In the genomic region with DNA sequence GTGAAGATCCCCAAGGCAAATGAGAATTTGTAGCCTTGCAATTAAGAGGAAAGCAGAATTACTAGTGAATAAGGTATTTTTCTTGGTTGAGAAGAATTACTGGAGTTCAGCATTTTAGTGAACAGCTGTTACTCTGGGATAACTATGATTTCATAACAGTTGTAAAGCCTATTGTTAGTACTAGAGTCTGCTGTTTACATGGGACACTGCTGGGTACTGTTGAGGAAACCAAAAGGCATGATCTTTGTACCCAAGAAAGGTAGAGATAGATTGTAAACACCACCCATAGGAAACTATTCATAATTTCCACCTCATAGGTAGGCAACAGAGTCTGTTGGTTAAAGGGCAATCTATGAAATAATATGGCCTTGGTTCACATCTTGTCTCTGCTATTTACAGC, we compare ENCODE assay signal across 1 cellular context.
TF ChIP-seq lines count a peak whose summit lies in the region.

No MANE protein-coding gene starts in this region.

TF ChIP-seq in HepG2, 621 proteins besides CTCF, POLR2A, EP300 and RAD21 (continued from another document and continues in another):
- TF ChIP-seq, protein P1, sequence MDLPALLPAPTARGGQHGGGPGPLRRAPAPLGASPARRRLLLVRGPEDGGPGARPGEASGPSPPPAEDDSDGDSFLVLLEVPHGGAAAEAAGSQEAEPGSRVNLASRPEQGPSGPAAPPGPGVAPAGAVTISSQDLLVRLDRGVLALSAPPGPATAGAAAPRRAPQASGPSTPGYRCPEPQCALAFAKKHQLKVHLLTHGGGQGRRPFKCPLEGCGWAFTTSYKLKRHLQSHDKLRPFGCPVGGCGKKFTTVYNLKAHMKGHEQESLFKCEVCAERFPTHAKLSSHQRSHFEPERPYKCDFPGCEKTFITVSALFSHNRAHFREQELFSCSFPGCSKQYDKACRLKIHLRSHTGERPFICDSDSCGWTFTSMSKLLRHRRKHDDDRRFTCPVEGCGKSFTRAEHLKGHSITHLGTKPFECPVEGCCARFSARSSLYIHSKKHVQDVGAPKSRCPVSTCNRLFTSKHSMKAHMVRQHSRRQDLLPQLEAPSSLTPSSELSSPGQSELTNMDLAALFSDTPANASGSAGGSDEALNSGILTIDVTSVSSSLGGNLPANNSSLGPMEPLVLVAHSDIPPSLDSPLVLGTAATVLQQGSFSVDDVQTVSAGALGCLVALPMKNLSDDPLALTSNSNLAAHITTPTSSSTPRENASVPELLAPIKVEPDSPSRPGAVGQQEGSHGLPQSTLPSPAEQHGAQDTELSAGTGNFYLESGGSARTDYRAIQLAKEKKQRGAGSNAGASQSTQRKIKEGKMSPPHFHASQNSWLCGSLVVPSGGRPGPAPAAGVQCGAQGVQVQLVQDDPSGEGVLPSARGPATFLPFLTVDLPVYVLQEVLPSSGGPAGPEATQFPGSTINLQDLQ (CRISPR knock-in tag; IDR thresholded peaks at IDR 0.05) = no peak
- TF ChIP-seq KLF6 (CRISPR knock-in tag; IDR thresholded peaks at IDR 0.05) (no peak), PAX8 (CRISPR knock-in tag; IDR thresholded peaks at IDR 0.05; ENCODE audit: borderline replicate concordance) (no peak), ZNF12 (CRISPR knock-in tag; IDR thresholded peaks at IDR 0.05) (no peak), ISL2 (CRISPR knock-in tag; IDR thresholded peaks at IDR 0.05) (0 out of 2 replicates have a peak, but pooled peaks have one; percentile 40), MIER3 (CRISPR knock-in tag; IDR thresholded peaks at IDR 0.05; ENCODE audit: borderline replicate concordance) (peak; percentile 45; the same call in 1 of the 2 replicates), MIER2 (CRISPR knock-in tag; IDR thresholded peaks at IDR 0.05) (no peak), ZMYM4 (CRISPR knock-in tag; IDR thresholded peaks at IDR 0.05) (peak; percentile 35; the same call in 1 of the 2 replicates), ZNF335 (CRISPR knock-in tag; IDR thresholded peaks at IDR 0.05) (no peak), FOXJ3 (CRISPR knock-in tag; IDR thresholded peaks at IDR 0.05; ENCODE audit: borderline replicate concordance) (peak; percentile 77; the same call in 1 of the 2 replicates), ZNF776 (CRISPR knock-in tag; IDR thresholded peaks at IDR 0.05) (no peak), FOXK2 (IDR thresholded peaks at IDR 0.05) (peak; percentile 67; the same call in 1 of the 2 replicates), MAF1 (CRISPR knock-in tag; IDR thresholded peaks at IDR 0.05; ENCODE audit: borderline replicate concordance) (no peak), ELF3 (CRISPR knock-in tag; IDR thresholded peaks at IDR 0.05) (peak; percentile 55), RXRB (CRISPR knock-in tag; IDR thresholded peaks at IDR 0.05; ENCODE audit: borderline replicate concordance) (peak; percentile 60), MED13 (CRISPR knock-in tag; IDR thresholded peaks at IDR 0.05) (no peak), THYN1 (CRISPR knock-in tag; IDR thresholded peaks at IDR 0.05; ENCODE audit: borderline replicate concordance, low read depth) (no peak), SOX13 (IDR thresholded peaks at IDR 0.05) (peak; percentile 51; the same call in 1 of the 2 replicates), SOX13 (CRISPR knock-in tag; conservative IDR thresholded peaks at IDR 0.05 in 1 of 2, IDR thresholded peaks at IDR 0.05 in 1 of 2) (peak in 1 of 2 experiments; percentile 96; a peak in 2 of 4 replicates), HOXA7 (CRISPR knock-in tag; IDR thresholded peaks at IDR 0.05) (no peak), MED1 (CRISPR knock-in tag; IDR thresholded peaks at IDR 0.05) (0 out of 2 replicates have a peak, but pooled peaks have one; percentile 24), HIVEP1 (CRISPR knock-in tag; IDR thresholded peaks at IDR 0.05) (no peak), SOX6 (IDR thresholded peaks at IDR 0.05) (no peak), SOX6 (CRISPR knock-in tag; IDR thresholded peaks at IDR 0.05) (peak; percentile 90), SNAPC2 (CRISPR knock-in tag; IDR thresholded peaks at IDR 0.05) (no peak), NFYB (CRISPR knock-in tag; IDR thresholded peaks at IDR 0.05) (no peak), FOXK1 (CRISPR knock-in tag; IDR thresholded peaks at IDR 0.05; ENCODE audit: borderline replicate concordance, low read depth) (peak; percentile 72; the same call in 1 of the 2 replicates), FOXO1 (CRISPR knock-in tag; IDR thresholded peaks at IDR 0.05) (peak; percentile 87), ZMAT3 (CRISPR knock-in tag; conservative IDR thresholded peaks at IDR 0.05) (no peak), ZNF570 (CRISPR knock-in tag; IDR thresholded peaks at IDR 0.05; ENCODE audit: borderline replicate concordance) (no peak), SALL1 (CRISPR knock-in tag; IDR thresholded peaks at IDR 0.05) (peak; percentile 44; the same call in 1 of the 2 replicates)
- TF ChIP-seq, protein P2, sequence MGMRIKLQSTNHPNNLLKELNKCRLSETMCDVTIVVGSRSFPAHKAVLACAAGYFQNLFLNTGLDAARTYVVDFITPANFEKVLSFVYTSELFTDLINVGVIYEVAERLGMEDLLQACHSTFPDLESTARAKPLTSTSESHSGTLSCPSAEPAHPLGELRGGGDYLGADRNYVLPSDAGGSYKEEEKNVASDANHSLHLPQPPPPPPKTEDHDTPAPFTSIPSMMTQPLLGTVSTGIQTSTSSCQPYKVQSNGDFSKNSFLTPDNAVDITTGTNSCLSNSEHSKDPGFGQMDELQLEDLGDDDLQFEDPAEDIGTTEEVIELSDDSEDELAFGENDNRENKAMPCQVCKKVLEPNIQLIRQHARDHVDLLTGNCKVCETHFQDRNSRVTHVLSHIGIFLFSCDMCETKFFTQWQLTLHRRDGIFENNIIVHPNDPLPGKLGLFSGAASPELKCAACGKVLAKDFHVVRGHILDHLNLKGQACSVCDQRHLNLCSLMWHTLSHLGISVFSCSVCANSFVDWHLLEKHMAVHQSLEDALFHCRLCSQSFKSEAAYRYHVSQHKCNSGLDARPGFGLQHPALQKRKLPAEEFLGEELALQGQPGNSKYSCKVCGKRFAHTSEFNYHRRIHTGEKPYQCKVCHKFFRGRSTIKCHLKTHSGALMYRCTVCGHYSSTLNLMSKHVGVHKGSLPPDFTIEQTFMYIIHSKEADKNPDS (CRISPR knock-in tag; IDR thresholded peaks at IDR 0.05) = peak; percentile 89
- TF ChIP-seq, protein P3, sequence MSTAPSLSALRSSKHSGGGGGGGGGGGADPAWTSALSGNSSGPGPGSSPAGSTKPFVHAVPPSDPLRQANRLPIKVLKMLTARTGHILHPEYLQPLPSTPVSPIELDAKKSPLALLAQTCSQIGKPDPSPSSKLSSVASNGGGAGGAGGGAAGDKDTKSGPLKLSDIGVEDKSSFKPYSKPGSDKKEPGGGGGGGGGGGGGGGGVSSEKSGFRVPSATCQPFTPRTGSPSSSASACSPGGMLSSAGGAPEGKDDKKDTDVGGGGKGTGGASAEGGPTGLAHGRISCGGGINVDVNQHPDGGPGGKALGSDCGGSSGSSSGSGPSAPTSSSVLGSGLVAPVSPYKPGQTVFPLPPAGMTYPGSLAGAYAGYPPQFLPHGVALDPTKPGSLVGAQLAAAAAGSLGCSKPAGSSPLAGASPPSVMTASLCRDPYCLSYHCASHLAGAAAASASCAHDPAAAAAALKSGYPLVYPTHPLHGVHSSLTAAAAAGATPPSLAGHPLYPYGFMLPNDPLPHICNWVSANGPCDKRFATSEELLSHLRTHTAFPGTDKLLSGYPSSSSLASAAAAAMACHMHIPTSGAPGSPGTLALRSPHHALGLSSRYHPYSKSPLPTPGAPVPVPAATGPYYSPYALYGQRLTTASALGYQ (CRISPR knock-in tag; IDR thresholded peaks at IDR 0.05) = no peak
- TF ChIP-seq, protein P4, sequence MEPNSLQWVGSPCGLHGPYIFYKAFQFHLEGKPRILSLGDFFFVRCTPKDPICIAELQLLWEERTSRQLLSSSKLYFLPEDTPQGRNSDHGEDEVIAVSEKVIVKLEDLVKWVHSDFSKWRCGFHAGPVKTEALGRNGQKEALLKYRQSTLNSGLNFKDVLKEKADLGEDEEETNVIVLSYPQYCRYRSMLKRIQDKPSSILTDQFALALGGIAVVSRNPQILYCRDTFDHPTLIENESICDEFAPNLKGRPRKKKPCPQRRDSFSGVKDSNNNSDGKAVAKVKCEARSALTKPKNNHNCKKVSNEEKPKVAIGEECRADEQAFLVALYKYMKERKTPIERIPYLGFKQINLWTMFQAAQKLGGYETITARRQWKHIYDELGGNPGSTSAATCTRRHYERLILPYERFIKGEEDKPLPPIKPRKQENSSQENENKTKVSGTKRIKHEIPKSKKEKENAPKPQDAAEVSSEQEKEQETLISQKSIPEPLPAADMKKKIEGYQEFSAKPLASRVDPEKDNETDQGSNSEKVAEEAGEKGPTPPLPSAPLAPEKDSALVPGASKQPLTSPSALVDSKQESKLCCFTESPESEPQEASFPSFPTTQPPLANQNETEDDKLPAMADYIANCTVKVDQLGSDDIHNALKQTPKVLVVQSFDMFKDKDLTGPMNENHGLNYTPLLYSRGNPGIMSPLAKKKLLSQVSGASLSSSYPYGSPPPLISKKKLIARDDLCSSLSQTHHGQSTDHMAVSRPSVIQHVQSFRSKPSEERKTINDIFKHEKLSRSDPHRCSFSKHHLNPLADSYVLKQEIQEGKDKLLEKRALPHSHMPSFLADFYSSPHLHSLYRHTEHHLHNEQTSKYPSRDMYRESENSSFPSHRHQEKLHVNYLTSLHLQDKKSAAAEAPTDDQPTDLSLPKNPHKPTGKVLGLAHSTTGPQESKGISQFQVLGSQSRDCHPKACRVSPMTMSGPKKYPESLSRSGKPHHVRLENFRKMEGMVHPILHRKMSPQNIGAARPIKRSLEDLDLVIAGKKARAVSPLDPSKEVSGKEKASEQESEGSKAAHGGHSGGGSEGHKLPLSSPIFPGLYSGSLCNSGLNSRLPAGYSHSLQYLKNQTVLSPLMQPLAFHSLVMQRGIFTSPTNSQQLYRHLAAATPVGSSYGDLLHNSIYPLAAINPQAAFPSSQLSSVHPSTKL (CRISPR knock-in tag; IDR thresholded peaks at IDR 0.05) = peak; percentile 90
- TF ChIP-seq, protein P5, sequence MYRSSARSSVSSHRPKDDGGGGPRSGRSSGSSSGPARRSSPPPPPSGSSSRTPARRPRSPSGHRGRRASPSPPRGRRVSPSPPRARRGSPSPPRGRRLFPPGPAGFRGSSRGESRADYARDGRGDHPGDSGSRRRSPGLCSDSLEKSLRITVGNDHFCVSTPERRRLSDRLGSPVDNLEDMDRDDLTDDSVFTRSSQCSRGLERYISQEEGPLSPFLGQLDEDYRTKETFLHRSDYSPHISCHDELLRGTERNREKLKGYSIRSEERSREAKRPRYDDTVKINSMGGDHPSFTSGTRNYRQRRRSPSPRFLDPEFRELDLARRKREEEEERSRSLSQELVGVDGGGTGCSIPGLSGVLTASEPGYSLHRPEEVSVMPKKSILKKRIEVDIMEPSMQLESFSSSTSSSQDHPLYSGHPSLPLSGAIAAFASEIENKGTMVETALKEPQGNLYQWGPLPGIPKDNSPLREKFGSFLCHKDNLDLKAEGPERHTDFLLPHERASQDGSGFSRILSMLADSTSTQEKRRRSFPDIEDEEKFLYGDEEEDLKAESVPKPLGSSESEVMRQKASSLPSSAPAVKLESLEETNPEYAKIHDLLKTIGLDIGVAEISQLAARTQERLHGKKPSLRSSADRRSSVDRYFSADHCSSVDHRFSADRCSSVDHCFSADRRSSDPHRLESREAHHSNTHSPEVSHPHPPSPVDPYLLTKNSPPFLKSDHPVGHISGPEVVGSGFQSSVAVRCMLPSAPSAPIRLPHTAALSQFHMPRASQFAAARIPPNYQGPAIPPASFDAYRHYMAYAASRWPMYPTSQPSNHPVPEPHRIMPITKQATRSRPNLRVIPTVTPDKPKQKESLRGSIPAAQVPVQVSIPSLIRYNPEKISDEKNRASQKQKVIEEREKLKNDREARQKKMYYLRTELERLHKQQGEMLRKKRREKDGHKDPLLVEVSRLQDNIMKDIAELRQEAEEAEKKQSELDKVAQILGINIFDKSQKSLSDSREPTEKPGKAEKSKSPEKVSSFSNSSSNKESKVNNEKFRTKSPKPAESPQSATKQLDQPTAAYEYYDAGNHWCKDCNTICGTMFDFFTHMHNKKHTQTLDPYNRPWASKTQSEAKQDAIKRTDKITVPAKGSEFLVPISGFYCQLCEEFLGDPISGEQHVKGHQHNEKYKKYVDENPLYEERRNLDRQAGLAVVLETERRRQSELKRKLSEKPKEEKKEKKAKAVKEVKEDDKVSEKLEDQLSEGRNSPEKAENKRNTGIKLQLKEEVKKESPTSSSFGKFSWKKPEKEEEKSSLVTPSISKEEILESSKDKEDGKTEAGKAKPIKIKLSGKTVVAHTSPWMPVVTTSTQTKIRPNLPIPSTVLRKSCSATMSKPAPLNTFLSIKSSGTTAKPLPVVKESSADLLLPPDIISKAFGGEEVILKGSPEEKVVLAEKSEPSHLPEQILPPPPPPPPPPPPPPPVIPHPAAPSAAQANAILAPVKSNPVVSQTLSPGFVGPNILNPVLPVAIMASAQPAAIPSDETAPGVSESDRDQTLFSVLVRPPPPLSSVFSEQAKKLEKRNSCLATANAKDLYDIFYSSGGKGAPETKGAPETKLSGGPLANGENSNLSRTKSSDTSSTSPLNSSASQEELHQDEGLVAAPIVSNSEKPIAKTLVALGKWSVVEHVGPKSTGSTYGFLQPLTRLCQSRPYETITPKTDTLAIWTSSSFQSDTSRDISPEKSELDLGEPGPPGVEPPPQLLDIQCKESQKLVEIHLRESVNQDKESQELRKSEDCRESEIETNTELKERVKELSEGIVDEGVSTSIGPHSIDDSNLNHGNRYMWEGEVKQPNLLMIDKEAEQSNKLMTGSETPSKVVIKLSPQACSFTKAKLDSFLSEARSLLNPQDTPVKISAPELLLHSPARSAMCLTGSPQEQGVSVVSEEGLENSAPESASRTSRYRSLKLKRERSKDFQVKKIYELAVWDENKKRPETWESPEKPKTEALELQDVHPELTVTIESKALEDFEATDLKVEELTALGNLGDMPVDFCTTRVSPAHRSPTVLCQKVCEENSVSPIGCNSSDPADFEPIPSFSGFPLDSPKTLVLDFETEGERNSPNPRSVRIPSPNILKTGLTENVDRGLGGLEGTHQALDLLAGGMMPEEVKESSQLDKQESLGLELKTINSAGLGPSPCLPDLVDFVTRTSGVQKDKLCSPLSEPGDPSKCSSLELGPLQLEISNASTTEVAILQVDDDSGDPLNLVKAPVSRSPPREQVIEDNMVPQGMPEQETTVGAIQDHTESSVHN (CRISPR knock-in tag; IDR thresholded peaks at IDR 0.05) = no peak
- TF ChIP-seq, protein P6, sequence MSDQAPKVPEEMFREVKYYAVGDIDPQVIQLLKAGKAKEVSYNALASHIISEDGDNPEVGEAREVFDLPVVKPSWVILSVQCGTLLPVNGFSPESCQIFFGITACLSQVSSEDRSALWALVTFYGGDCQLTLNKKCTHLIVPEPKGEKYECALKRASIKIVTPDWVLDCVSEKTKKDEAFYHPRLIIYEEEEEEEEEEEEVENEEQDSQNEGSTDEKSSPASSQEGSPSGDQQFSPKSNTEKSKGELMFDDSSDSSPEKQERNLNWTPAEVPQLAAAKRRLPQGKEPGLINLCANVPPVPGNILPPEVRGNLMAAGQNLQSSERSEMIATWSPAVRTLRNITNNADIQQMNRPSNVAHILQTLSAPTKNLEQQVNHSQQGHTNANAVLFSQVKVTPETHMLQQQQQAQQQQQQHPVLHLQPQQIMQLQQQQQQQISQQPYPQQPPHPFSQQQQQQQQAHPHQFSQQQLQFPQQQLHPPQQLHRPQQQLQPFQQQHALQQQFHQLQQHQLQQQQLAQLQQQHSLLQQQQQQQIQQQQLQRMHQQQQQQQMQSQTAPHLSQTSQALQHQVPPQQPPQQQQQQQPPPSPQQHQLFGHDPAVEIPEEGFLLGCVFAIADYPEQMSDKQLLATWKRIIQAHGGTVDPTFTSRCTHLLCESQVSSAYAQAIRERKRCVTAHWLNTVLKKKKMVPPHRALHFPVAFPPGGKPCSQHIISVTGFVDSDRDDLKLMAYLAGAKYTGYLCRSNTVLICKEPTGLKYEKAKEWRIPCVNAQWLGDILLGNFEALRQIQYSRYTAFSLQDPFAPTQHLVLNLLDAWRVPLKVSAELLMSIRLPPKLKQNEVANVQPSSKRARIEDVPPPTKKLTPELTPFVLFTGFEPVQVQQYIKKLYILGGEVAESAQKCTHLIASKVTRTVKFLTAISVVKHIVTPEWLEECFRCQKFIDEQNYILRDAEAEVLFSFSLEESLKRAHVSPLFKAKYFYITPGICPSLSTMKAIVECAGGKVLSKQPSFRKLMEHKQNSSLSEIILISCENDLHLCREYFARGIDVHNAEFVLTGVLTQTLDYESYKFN (CRISPR knock-in tag; conservative IDR thresholded peaks at IDR 0.05) = peak; percentile 60
